ENCODE assay signal across 1 cellular context in genomic region chr4:38207110-38207457, GRCh38.
TF ChIP-seq lines count a peak whose summit lies in the region.

No MANE protein-coding gene starts in this region.

TF ChIP-seq in HepG2, 621 proteins besides CTCF, POLR2A, EP300 and RAD21 (continued from another document and continues in another):
- TF ChIP-seq ZBTB49 (CRISPR knock-in tag; IDR thresholded peaks at IDR 0.05; ENCODE audit: borderline replicate concordance) (no peak), NCOR1 (IDR thresholded peaks at IDR 0.05; ENCODE audit: borderline replicate concordance, low read length) (no peak), AHR (CRISPR knock-in tag; IDR thresholded peaks at IDR 0.05) (no peak), ZEB1 (IDR thresholded peaks at IDR 0.05; ENCODE audit: insufficient replicate concordance, low read depth) (no peak), RARG (CRISPR knock-in tag; IDR thresholded peaks at IDR 0.05; ENCODE audit: low read depth) (no peak), ARID5B (CRISPR knock-in tag; IDR thresholded peaks at IDR 0.05) (peak; percentile 46), ONECUT2 (CRISPR knock-in tag; IDR thresholded peaks at IDR 0.05) (peak; percentile 91), ATF7-NPFF (CRISPR knock-in tag; IDR thresholded peaks at IDR 0.05; ENCODE audit: low read depth) (no peak), ATF4 (CRISPR knock-in tag; IDR thresholded peaks at IDR 0.05) (peak in 1 of 2 experiments; percentile 61; a peak in 1 of 4 replicates), ZMYM4 (CRISPR knock-in tag; IDR thresholded peaks at IDR 0.05) (peak; percentile 36; the same call in 1 of the 2 replicates), ZNF652 (CRISPR knock-in tag; IDR thresholded peaks at IDR 0.05; ENCODE audit: borderline replicate concordance, low read depth) (no peak), FOXA3 (CRISPR knock-in tag; IDR thresholded peaks at IDR 0.05) (peak; percentile 95), ELF3 (CRISPR knock-in tag; IDR thresholded peaks at IDR 0.05) (no peak), MXI1 (IDR thresholded peaks at IDR 0.05; ENCODE audit: borderline replicate concordance, low read depth, low read length) (no peak), SOX6 (IDR thresholded peaks at IDR 0.05) (no peak), SOX6 (CRISPR knock-in tag; IDR thresholded peaks at IDR 0.05) (peak; percentile 45; the same call in 1 of the 2 replicates), ZNF513 (CRISPR knock-in tag; conservative IDR thresholded peaks at IDR 0.05) (no peak), NCOA2 (CRISPR knock-in tag; IDR thresholded peaks at IDR 0.05) (0 out of 2 replicates have a peak, but pooled peaks have one; percentile 17), ZNF556 (CRISPR knock-in tag; IDR thresholded peaks at IDR 0.05; ENCODE audit: borderline replicate concordance) (no peak), MYC (CRISPR knock-in tag; IDR thresholded peaks at IDR 0.05; ENCODE audit: borderline replicate concordance) (no peak), FOXA1 (IDR thresholded peaks at IDR 0.05) (peak; percentile 85), FOXA1 (CRISPR knock-in tag; IDR thresholded peaks at IDR 0.05) (peak; percentile 66), KLF6 (CRISPR knock-in tag; IDR thresholded peaks at IDR 0.05) (peak; percentile 65; the same call in 1 of the 2 replicates), ZNF510 (CRISPR knock-in tag; IDR thresholded peaks at IDR 0.05; ENCODE audit: low read depth) (no peak), HMGA1 (CRISPR knock-in tag; conservative IDR thresholded peaks at IDR 0.05) (no peak), FOXP4 (CRISPR knock-in tag; IDR thresholded peaks at IDR 0.05) (peak; percentile 68), MTA1 (CRISPR knock-in tag; IDR thresholded peaks at IDR 0.05; ENCODE audit: borderline replicate concordance) (no peak), POGZ (CRISPR knock-in tag; IDR thresholded peaks at IDR 0.05) (peak; percentile 72; the same call in 1 of the 2 replicates), ZNF709 (CRISPR knock-in tag; IDR thresholded peaks at IDR 0.05) (no peak), U2AF2 (IDR thresholded peaks at IDR 0.05; ENCODE audit: low read depth, low read length) (no peak), NFIC (IDR thresholded peaks at IDR 0.05; ENCODE audit: low read length) (no peak), ZNF644 (CRISPR knock-in tag; IDR thresholded peaks at IDR 0.05; ENCODE audit: low read depth) (no peak), CEBPG (CRISPR knock-in tag; IDR thresholded peaks at IDR 0.05) (peak; percentile 78), SOX13 (IDR thresholded peaks at IDR 0.05) (no peak), SOX13 (CRISPR knock-in tag; conservative IDR thresholded peaks at IDR 0.05 in 1 of 2, IDR thresholded peaks at IDR 0.05 in 1 of 2) (peak in 1 of 2 experiments; percentile 52; a peak in 1 of 4 replicates), SALL1 (CRISPR knock-in tag; IDR thresholded peaks at IDR 0.05) (peak; percentile 35; the same call in 1 of the 2 replicates), KDM1A (CRISPR knock-in tag; IDR thresholded peaks at IDR 0.05) (peak; percentile 38; the same call in 1 of the 2 replicates), GTF2F1 (IDR thresholded peaks at IDR 0.05; ENCODE audit: low read length) (no peak)
- TF ChIP-seq, protein P1, sequence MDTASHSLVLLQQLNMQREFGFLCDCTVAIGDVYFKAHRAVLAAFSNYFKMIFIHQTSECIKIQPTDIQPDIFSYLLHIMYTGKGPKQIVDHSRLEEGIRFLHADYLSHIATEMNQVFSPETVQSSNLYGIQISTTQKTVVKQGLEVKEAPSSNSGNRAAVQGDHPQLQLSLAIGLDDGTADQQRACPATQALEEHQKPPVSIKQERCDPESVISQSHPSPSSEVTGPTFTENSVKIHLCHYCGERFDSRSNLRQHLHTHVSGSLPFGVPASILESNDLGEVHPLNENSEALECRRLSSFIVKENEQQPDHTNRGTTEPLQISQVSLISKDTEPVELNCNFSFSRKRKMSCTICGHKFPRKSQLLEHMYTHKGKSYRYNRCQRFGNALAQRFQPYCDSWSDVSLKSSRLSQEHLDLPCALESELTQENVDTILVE (CRISPR knock-in tag; IDR thresholded peaks at IDR 0.05): peak; percentile 46; the same call in 1 of the 2 replicates
- TF ChIP-seq, protein P2, sequence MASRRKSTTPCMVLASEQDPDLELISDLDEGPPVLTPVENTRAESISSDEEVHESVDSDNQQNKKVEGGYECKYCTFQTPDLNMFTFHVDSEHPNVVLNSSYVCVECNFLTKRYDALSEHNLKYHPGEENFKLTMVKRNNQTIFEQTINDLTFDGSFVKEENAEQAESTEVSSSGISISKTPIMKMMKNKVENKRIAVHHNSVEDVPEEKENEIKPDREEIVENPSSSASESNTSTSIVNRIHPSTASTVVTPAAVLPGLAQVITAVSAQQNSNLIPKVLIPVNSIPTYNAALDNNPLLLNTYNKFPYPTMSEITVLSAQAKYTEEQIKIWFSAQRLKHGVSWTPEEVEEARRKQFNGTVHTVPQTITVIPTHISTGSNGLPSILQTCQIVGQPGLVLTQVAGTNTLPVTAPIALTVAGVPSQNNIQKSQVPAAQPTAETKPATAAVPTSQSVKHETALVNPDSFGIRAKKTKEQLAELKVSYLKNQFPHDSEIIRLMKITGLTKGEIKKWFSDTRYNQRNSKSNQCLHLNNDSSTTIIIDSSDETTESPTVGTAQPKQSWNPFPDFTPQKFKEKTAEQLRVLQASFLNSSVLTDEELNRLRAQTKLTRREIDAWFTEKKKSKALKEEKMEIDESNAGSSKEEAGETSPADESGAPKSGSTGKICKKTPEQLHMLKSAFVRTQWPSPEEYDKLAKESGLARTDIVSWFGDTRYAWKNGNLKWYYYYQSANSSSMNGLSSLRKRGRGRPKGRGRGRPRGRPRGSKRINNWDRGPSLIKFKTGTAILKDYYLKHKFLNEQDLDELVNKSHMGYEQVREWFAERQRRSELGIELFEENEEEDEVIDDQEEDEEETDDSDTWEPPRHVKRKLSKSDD (CRISPR knock-in tag; IDR thresholded peaks at IDR 0.05; ENCODE audit: low read depth): no peak
- TF ChIP-seq, protein P3, sequence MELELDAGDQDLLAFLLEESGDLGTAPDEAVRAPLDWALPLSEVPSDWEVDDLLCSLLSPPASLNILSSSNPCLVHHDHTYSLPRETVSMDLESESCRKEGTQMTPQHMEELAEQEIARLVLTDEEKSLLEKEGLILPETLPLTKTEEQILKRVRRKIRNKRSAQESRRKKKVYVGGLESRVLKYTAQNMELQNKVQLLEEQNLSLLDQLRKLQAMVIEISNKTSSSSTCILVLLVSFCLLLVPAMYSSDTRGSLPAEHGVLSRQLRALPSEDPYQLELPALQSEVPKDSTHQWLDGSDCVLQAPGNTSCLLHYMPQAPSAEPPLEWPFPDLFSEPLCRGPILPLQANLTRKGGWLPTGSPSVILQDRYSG (CRISPR knock-in tag; IDR thresholded peaks at IDR 0.05): no peak
- TF ChIP-seq, protein P4, sequence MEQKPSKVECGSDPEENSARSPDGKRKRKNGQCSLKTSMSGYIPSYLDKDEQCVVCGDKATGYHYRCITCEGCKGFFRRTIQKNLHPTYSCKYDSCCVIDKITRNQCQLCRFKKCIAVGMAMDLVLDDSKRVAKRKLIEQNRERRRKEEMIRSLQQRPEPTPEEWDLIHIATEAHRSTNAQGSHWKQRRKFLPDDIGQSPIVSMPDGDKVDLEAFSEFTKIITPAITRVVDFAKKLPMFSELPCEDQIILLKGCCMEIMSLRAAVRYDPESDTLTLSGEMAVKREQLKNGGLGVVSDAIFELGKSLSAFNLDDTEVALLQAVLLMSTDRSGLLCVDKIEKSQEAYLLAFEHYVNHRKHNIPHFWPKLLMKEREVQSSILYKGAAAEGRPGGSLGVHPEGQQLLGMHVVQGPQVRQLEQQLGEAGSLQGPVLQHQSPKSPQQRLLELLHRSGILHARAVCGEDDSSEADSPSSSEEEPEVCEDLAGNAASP (CRISPR knock-in tag; IDR thresholded peaks at IDR 0.05; ENCODE audit: borderline replicate concordance): no peak
- TF ChIP-seq, protein P5, sequence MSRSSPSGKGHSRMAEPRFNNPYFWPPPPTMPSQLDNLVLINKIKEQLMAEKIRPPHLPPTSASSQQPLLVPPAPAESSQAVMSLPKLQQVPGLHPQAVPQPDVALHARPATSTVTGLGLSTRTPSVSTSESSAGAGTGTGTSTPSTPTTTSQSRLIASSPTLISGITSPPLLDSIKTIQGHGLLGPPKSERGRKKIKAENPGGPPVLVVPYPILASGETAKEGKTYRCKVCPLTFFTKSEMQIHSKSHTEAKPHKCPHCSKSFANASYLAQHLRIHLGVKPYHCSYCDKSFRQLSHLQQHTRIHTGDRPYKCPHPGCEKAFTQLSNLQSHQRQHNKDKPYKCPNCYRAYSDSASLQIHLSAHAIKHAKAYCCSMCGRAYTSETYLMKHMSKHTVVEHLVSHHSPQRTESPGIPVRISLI (CRISPR knock-in tag; IDR thresholded peaks at IDR 0.05; ENCODE audit: borderline replicate concordance): no peak
